ENCODE assay signal across 8 cellular contexts in the genomic region with DNA sequence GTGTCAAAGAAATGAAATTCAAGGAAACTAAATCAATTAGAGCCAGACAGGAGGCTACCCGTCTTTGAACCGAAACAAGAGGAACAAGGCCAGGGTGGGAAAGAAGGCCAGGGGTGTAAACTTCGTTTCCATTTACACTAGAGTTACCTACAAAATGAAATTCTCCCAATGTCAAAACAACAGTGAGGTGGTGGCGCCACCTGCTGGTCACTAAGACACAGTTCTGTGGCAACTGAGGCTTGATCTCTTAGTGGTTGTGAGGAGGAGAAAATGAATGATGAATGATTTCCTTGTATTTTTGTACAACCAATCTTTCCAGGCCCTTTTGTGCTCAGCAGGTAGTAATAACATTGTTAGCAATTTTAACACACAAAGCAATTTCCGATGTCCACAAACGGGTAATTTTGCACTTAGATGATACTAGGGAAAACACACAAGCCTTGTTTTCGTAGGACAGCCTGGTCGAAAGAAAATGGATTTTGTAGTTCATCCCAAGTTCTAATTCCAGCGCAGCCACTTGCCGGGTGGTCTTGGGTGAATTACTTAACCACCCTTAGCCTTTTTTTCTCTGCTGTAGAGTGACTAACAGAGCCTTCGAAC. TPM values are rescaled to one million over a fixed set of nuclear protein-coding genes. Genes with fewer than 3 reads are reported as not detected.
A peak's percentile ranks its signal among the peaks of the same experiment; 100 is the strongest.
DNase-seq lines count a peak whose midpoint lies in the region; ATAC-seq lines count a peak whose summit lies in the region.

No MANE protein-coding gene starts in this region.

- peak; percentile 78 for DNase-seq in COLO829 (ENCODE audit: low spot score)
- peak; percentile 80 for DNase-seq in NCI-H1436 (lab: John Stamatoyannopoulos, UW)
- peak; percentile 29 to 73 (median 53) for DNase-seq in T-helper 1 cell
- peak; percentile 40 for DNase-seq in amniotic epithelial cell (ENCODE audit: low read depth)
- DNase-seq in right cardiac atrium = peak; percentile 70 to 86 (median 79)
- peak; percentile 85 for DNase-seq in sciatic nerve (ENCODE audit: low spot score)

- 37% methylated on average over 11 of the region's 11 CpGs for WGBS in right cardiac atrium

- no peaks in the 10 kb centered on the region for H3K9me3 ChIP-seq in right cardiac atrium (ENCODE audit: control insufficient read depth, low read length)

- H3K27me3 ChIP-seq in right cardiac atrium (ENCODE audit: control insufficient read depth, insufficient read depth) = no peaks in the 10 kb centered on the region

- ATAC-seq in GM21825 (IDR thresholded peaks at IDR 0.05; ENCODE audit: unreplicated experiment) = peak; percentile 60
- peak; percentile 67 to 72 for ATAC-seq in right cardiac atrium
- peak; percentile 82 for ATAC-seq in sciatic nerve
- no peak for ATAC-seq in GM21717 (IDR thresholded peaks at IDR 0.05; ENCODE audit: unreplicated experiment)

- no peaks in the 10 kb centered on the region for H3K4me1 ChIP-seq in right cardiac atrium (ENCODE audit: control insufficient read depth, insufficient read depth, low read length)

- H3K27ac ChIP-seq in right cardiac atrium (ENCODE audit: low read length) = no peak overlapping the region

- H3K4me3 ChIP-seq in right cardiac atrium (ENCODE audit: low read length) = no peak overlapping the region

- intact Hi-C loops in right cardiac atrium (cut with DNase I) = loop anchor here in 2 of 4 donors (2.0 to 10.0 kb wide), 2 partner anchors 406 to 500 kb away; no protein-coding TSS in a partner anchor
- intact Hi-C loops in sciatic nerve (cut with DNase I) = no loop called here

RNA-seq across cellular contexts. Expression of gene SOD1, which starts 54.8 kb away (rescaled TPM):
- total RNA-seq in right cardiac atrium (100 to 1,000 TPM; 331 to 391 (median 359) TPM), sciatic nerve (209 TPM)
- polyA plus RNA-seq in right cardiac atrium = 665 TPM
